Comparison of ENCODE assay signal across 18 cellular contexts in genomic region chr7:43385309-43385680, GRCh38.
DNase-seq lines count a peak whose midpoint lies in the region; ATAC-seq, FAIRE-seq and TF ChIP-seq lines count a peak whose summit lies in the region.
"Had no signal": no experiment of that assay in that cellular context is flagged by ENCODE, and none has a peak within 500 bp of the region (broad histone marks: within the 10 kb centered on the region; RNA-seq: fewer than 3 reads in every experiment).

No MANE protein-coding gene starts in this region.

- CTCF ChIA-PET in PC-3 (lab: Charles Lee) (no interaction called here), mammary epithelial cell (lab: Charles Lee; ENCODE audit: low non-redundant PET) (no interaction called here)

- H3K79me2 ChIP-seq in PC-3 (ENCODE audit: low read length) (no peaks in the 10 kb centered on the region), mammary epithelial cell (ENCODE audit: insufficient read depth, low read length) (no peaks in the 10 kb centered on the region)

- BruUV-seq in PC-3 (replicated peaks; lab: Mats Ljungman, UMichigan) (no TSS peak), mammary epithelial cell (replicated peaks; lab: Mats Ljungman, UMichigan) (no TSS peak)

- no peaks in the 10 kb centered on the region for H3K9me2 ChIP-seq in PC-3 (replicated peaks; ENCODE audit: low read length)

- TF ChIP-seq CTCF in PC-3 (conservative IDR thresholded peaks at IDR 0.05; ENCODE audit: low read depth, low read length) (no peak), mammary epithelial cell (conservative IDR thresholded peaks at IDR 0.05 in 1 of 2, IDR thresholded peaks at IDR 0.05 in 1 of 2; ENCODE audit: extremely low read depth in 1 of 2, insufficient read depth in 1 of 2, low read depth in 1 of 2, low read length in 2 of 2) (no peak), foreskin keratinocyte (conservative IDR thresholded peaks at IDR 0.05) (no peak)

- no peak overlapping the region for H3K9ac ChIP-seq in PC-3 (ENCODE audit: low read length)
- no peak overlapping the region for H3K9ac ChIP-seq in mammary epithelial cell (ENCODE audit: insufficient read depth, low read length)
- H3K9ac ChIP-seq: BLaER1, GM23248 had no signal

- H3K27me3 ChIP-seq in PC-3 (ENCODE audit: low read length) (no peaks in the 10 kb centered on the region), mammary epithelial cell (ENCODE audit: insufficient read depth, low read length) (no peaks in the 10 kb centered on the region), foreskin keratinocyte (no peaks in the 10 kb centered on the region)
- H3K27me3 ChIP-seq: BLaER1 had no signal

- H4K20me1 ChIP-seq in PC-3 (ENCODE audit: low read length): no peaks in the 10 kb centered on the region
- H4K20me1 ChIP-seq in mammary epithelial cell (ENCODE audit: insufficient read depth, low read length): no peaks in the 10 kb centered on the region
- H4K20me1 ChIP-seq: BLaER1 had no signal

- H3F3A ChIP-seq in PC-3 (ENCODE audit: low read length, unreplicated experiment): no peaks in the 10 kb centered on the region

- H3K4me1 ChIP-seq in PC-3 (ENCODE audit: insufficient read depth, low read length) (peaks cover 6% of the 10 kb centered on the region; the same call in 1 of the 2 replicates), mammary epithelial cell (ENCODE audit: insufficient read depth, low read length) (peaks cover 11% of the 10 kb centered on the region), foreskin keratinocyte (no peaks in the 10 kb centered on the region)
- H3K4me1 ChIP-seq: BLaER1, HAP-1 had no signal

- WGBS in mammary epithelial cell (ENCODE audit: low coverage, missing lambda C conversion rate): 0% methylated on average over 1 of the region's 2 CpGs

- FAIRE-seq in urothelium cell line (lab: Jason Lieb, UNC): peak; percentile 20
- FAIRE-seq: GM18507, HepG2 had no signal

- DNase-seq in PC-3 (peak; percentile 69), mammary epithelial cell (peak; percentile 74), foreskin keratinocyte (peak; percentile 51 to 87), urothelium cell line (ENCODE audit: low spot score) (no peak), HPDE6-E6E7 (ENCODE audit: extremely low spot score) (no peak)
- no peak for DNase-seq in activated CD8-positive, alpha-beta memory T cell treated with anti-CD3 and anti-CD28 coated beads for 24 hours
- DNase-seq: 8988T; CD4-positive, alpha-beta memory T cell; DMS153; DMS79; GDM1 had no signal

- intact Hi-C loops in PC-3 (cut with micrococcal nuclease): no loop called here
- intact Hi-C loops in mammary epithelial cell (cut with micrococcal nuclease): no loop called here

- in situ Hi-C loops in mammary epithelial cell (cut with MboI; ENCODE audit: low sequenced_read_pairs in 2 of 2): no loop called here

- H3K9me3 ChIP-seq in PC-3 (ENCODE audit: low read length) (no peaks in the 10 kb centered on the region), mammary epithelial cell (replicated peaks; ENCODE audit: insufficient read depth, low read length) (peaks cover 25% of the 10 kb centered on the region)
- H3K9me3 ChIP-seq: HAP-1 had no signal

- H3K27ac ChIP-seq in PC-3 (ENCODE audit: low read length) (peak overlapping the region; percentile 29; the same call in 1 of the 2 replicates), mammary epithelial cell (ENCODE audit: insufficient read depth, low read depth, low read length) (peak overlapping the region; percentile 69), foreskin keratinocyte (no peak overlapping the region)
- H3K27ac ChIP-seq: BLaER1, GM23248, HL-60 had no signal

- POLR2A ChIA-PET in PC-3 (lab: Charles Lee; ENCODE audit: unreplicated experiment): no interaction called here

- H3K4me2 ChIP-seq in PC-3 (ENCODE audit: low read length) (no peak overlapping the region; the same call in 1 of the 2 replicates), mammary epithelial cell (ENCODE audit: insufficient read depth, low read depth, low read length) (peak overlapping the region; percentile 41)
- H3K4me2 ChIP-seq: BLaER1 had no signal

- no peak overlapping the region for H3K4me3 ChIP-seq in PC-3 (ENCODE audit: low read length)
- H3K4me3 ChIP-seq in mammary epithelial cell (replicated peaks in 1 of 3; ENCODE audit: insufficient read depth in 1 of 3, low read depth in 2 of 3, low read length in 3 of 3): no peak overlapping the region
- H3K4me3 ChIP-seq: BLaER1, GM23248, HAP-1 had no signal

- dilution Hi-C loops in mammary epithelial cell (cut with HindIII; ENCODE audit: low sequenced_read_pairs): no loop called here

- H3K36me3 ChIP-seq in PC-3 (ENCODE audit: low read depth, low read length): no peaks in the 10 kb centered on the region
- H3K36me3 ChIP-seq in mammary epithelial cell (ENCODE audit: insufficient read depth, low read length): no peaks in the 10 kb centered on the region
- H3K36me3 ChIP-seq: HAP-1 had no signal

- 0 out of 2 replicates have a peak overlapping the region, but pooled peaks have one; percentile 26 for H2AFZ ChIP-seq in PC-3 (ENCODE audit: low read length)
- H2AFZ ChIP-seq in mammary epithelial cell (ENCODE audit: low read depth, low read length): peak overlapping the region; percentile 73
- H2AFZ ChIP-seq: GM23248 had no signal

- ATAC-seq in PC-3: peak; percentile 48
- ATAC-seq in foreskin keratinocyte: peak; percentile 70
- ATAC-seq in HG02870 (IDR thresholded peaks at IDR 0.05; ENCODE audit: unreplicated experiment): no peak
- ATAC-seq: HepG2 had no signal

Comparison
In these comparisons a context has a peak if more than half of its experiments do, and no peak if none do; other contexts are left out.
1. DNase-seq: peak in PC-3 (single experiment), mammary epithelial cell (single experiment) and foreskin keratinocyte (2 of 2); none in urothelium cell line (single experiment), activated CD8-positive, alpha-beta memory T cell treated with anti-CD3 and anti-CD28 coated beads for 24 hours (single experiment) and HPDE6-E6E7 (single experiment).